1 cellular context compared by ENCODE assay signal in genomic region chr14:21043387-21044105, GRCh38.
TF ChIP-seq lines count a peak whose summit lies in the region.

No MANE protein-coding gene starts in this region.

TF ChIP-seq in HepG2, 621 proteins besides CTCF, POLR2A, EP300 and RAD21 (continues in another document):
- TF ChIP-seq ZBTB26 (CRISPR knock-in tag; IDR thresholded peaks at IDR 0.05; ENCODE audit: borderline replicate concordance) (no peak), DMAP1 (CRISPR knock-in tag; IDR thresholded peaks at IDR 0.05) (0 out of 2 replicates have a peak, but pooled peaks have one; percentile 40), ZNF564 (CRISPR knock-in tag; IDR thresholded peaks at IDR 0.05) (0 out of 2 replicates have a peak, but pooled peaks have one; percentile 37), KDM2A (CRISPR knock-in tag; IDR thresholded peaks at IDR 0.05; ENCODE audit: borderline replicate concordance, low read depth) (no peak), TRIM22 (IDR thresholded peaks at IDR 0.05) (no peak), TEAD2 (CRISPR knock-in tag; IDR thresholded peaks at IDR 0.05) (no peak), AHDC1 (CRISPR knock-in tag; IDR thresholded peaks at IDR 0.05; ENCODE audit: borderline replicate concordance) (0 out of 2 replicates have a peak, but pooled peaks have one; percentile 46), NFYC (CRISPR knock-in tag; IDR thresholded peaks at IDR 0.05) (no peak), WIZ (CRISPR knock-in tag; IDR thresholded peaks at IDR 0.05) (peak; percentile 96), MZF1 (CRISPR knock-in tag; IDR thresholded peaks at IDR 0.05; ENCODE audit: borderline replicate concordance) (no peak), CHD4 (IDR thresholded peaks at IDR 0.05; ENCODE audit: borderline replicate concordance, low read length) (peak; percentile 97; the same call in 1 of the 2 replicates), ZBTB43 (CRISPR knock-in tag; conservative IDR thresholded peaks at IDR 0.05) (no peak), ZNF276 (CRISPR knock-in tag; IDR thresholded peaks at IDR 0.05; ENCODE audit: low read depth) (no peak), SPEN (CRISPR knock-in tag; IDR thresholded peaks at IDR 0.05; ENCODE audit: low read depth) (no peak), MEF2D (CRISPR knock-in tag; IDR thresholded peaks at IDR 0.05) (0 out of 2 replicates have a peak, but pooled peaks have one; percentile 14), MIXL1 (CRISPR knock-in tag; IDR thresholded peaks at IDR 0.05) (peak; percentile 76; the same call in 1 of the 2 replicates), ZNF414 (CRISPR knock-in tag; IDR thresholded peaks at IDR 0.05) (0 out of 2 replicates have a peak, but pooled peaks have one; percentile 29), TFDP1 (CRISPR knock-in tag; IDR thresholded peaks at IDR 0.05; ENCODE audit: borderline replicate concordance) (no peak), DRAP1 (CRISPR knock-in tag; IDR thresholded peaks at IDR 0.05) (no peak), PHF8 (CRISPR knock-in tag; IDR thresholded peaks at IDR 0.05) (no peak), THAP7 (CRISPR knock-in tag; IDR thresholded peaks at IDR 0.05) (peak; percentile 46; the same call in 1 of the 2 replicates), HMG20A (CRISPR knock-in tag; IDR thresholded peaks at IDR 0.05; ENCODE audit: borderline replicate concordance) (no peak), SP2 (CRISPR knock-in tag; IDR thresholded peaks at IDR 0.05) (no peak), CSRNP2 (CRISPR knock-in tag; conservative IDR thresholded peaks at IDR 0.05; ENCODE audit: low read depth) (no peak), SMC3 (IDR thresholded peaks at IDR 0.05; ENCODE audit: low read length) (peak; percentile 57; the same call in 1 of the 2 replicates), AGO2 (optimal IDR thresholded peaks at IDR 0.05; ENCODE audit: low read depth, low read length) (no peak), CEBPZ (IDR thresholded peaks at IDR 0.05; ENCODE audit: low read length) (no peak), PHF5A (CRISPR knock-in tag; IDR thresholded peaks at IDR 0.05; ENCODE audit: low read depth, unreplicated experiment) (no peak), ZNF12 (CRISPR knock-in tag; IDR thresholded peaks at IDR 0.05) (no peak), ZNF441 (CRISPR knock-in tag; IDR thresholded peaks at IDR 0.05; ENCODE audit: borderline replicate concordance) (0 out of 2 replicates have a peak, but pooled peaks have one; percentile 59), ZNF496 (CRISPR knock-in tag; IDR thresholded peaks at IDR 0.05; ENCODE audit: insufficient replicate concordance) (no peak), ZBTB21 (CRISPR knock-in tag; IDR thresholded peaks at IDR 0.05) (no peak), CREM (IDR thresholded peaks at IDR 0.05) (peak; percentile 45; the same call in 1 of the 2 replicates), CREM (CRISPR knock-in tag; IDR thresholded peaks at IDR 0.05) (no peak), ATF7 (IDR thresholded peaks at IDR 0.05) (no peak), ATF7 (CRISPR knock-in tag; IDR thresholded peaks at IDR 0.05) (0 out of 2 replicates have a peak, but pooled peaks have one; percentile 30)
